In the genomic region with DNA sequence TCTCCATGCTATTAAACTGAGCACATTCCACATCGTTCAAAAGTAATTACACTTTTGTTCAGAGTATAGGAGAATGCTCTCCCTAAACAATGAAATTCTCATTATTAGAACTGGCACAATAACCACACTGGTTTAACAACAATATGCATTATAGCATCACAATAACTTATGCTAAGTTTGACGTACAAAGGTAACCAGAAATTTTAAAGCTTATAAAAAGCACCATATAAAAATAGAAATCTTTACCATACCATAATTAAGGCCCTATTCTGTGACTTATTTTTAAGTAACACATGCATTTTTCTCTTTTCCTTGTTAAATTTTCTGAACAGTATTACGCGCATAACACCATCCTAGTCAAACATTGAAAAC, we compare ENCODE assay signal across 23 cellular contexts.
"Had no signal": no experiment of that assay in that cellular context is flagged by ENCODE, and none has a peak within 500 bp of the region (broad histone marks: within the 10 kb centered on the region; RNA-seq: fewer than 3 reads in every experiment).

No MANE protein-coding gene starts in this region.

- DNase-seq: naive thymus-derived CD4-positive, alpha-beta T cell; natural killer cell; nucleus accumbens; pancreas; psoas muscle; right cardiac atrium; right lobe of liver; sigmoid colon; small intestine; stimulated activated CD4-positive, alpha-beta T cell treated with anti-CD3 and anti-CD28 coated beads, Interleukin-15, amount 100 ng/mL, for 24 hours; stimulated activated CD4-positive, alpha-beta T cell treated with anti-CD3 and anti-CD28 coated beads, Interleukin-2, amount 100 ng/mL, for 24 hours; stimulated activated CD4-positive, alpha-beta T cell treated with anti-CD3 and anti-CD28 coated beads, Interleukin-2, amount 100 ng/mL, for 48 hours; stimulated activated CD4-positive, alpha-beta T cell treated with anti-CD3 and anti-CD28 coated beads, Interleukin-4, amount 100 ng/mL, for 24 hours; stimulated activated naive B cell treated with anti-CD40 and anti-IgM and Interleukin-4, amounts not matched to agents 10 μg/mL and 1 μg/mL and 100 μg/mL, for 72 hours; stimulated activated naive CD4-positive, alpha-beta T cell treated with Interleukin-2 at 50 U/mL for 16 hours; stomach; thyroid gland; trophoblast cell; upper lobe of left lung; uterus had no signal

- H3K9me3 Mint-ChIP-seq: nephron; stimulated activated naive B cell treated with anti-CD40 and anti-IgM and Interleukin-4, amounts not matched to agents 10 μg/mL and 1 μg/mL and 100 μg/mL, for 72 hours; stimulated activated naive CD8-positive, alpha-beta T cell treated with anti-CD3 and anti-CD28 coated beads, Interleukin-15, Interleukin-2, amounts not matched to agents 100 ng/mL and 50 ng/mL, for 24 hours had no signal

- H3K36me3 Mint-ChIP-seq: naive thymus-derived CD4-positive, alpha-beta T cell; natural killer cell; stimulated activated effector memory CD8-positive, alpha-beta T cell treated with anti-CD3 and anti-CD28 coated beads, Interleukin-12 subunit alpha, Interleukin-12 subunit beta, amount 100 ng/mL, for 72 hours; stimulated activated naive B cell treated with anti-CD40 and anti-IgM and Interleukin-4, amounts not matched to agents 10 μg/mL and 1 μg/mL and 100 μg/mL, for 72 hours had no signal

- H3K27me3 Mint-ChIP-seq: naive thymus-derived CD4-positive, alpha-beta T cell; stimulated activated naive B cell treated with anti-CD40 and anti-IgM and Interleukin-4, amounts not matched to agents 10 μg/mL and 1 μg/mL and 100 μg/mL, for 72 hours; stimulated activated naive CD8-positive, alpha-beta T cell treated with anti-CD3 and anti-CD28 coated beads, Interleukin-15, Interleukin-2, amounts not matched to agents 100 ng/mL and 50 ng/mL, for 24 hours had no signal

- H3K4me3 Mint-ChIP-seq: naive thymus-derived CD4-positive, alpha-beta T cell; natural killer cell; nephron; stimulated activated effector memory CD8-positive, alpha-beta T cell treated with anti-CD3 and anti-CD28 coated beads, Interleukin-12 subunit alpha, Interleukin-12 subunit beta, amount 100 ng/mL, for 72 hours; stimulated activated naive B cell treated with anti-CD40 and anti-IgM and Interleukin-4, amounts not matched to agents 10 μg/mL and 1 μg/mL and 100 μg/mL, for 72 hours; stimulated activated naive CD8-positive, alpha-beta T cell treated with anti-CD3 and anti-CD28 coated beads, Interleukin-15, Interleukin-2, amounts not matched to agents 100 ng/mL and 50 ng/mL, for 24 hours had no signal

- H3K4me1 Mint-ChIP-seq: naive thymus-derived CD4-positive, alpha-beta T cell; natural killer cell; nephron; stimulated activated effector memory CD8-positive, alpha-beta T cell treated with anti-CD3 and anti-CD28 coated beads, Interleukin-12 subunit alpha, Interleukin-12 subunit beta, amount 100 ng/mL, for 72 hours; stimulated activated naive B cell treated with anti-CD40 and anti-IgM and Interleukin-4, amounts not matched to agents 10 μg/mL and 1 μg/mL and 100 μg/mL, for 72 hours had no signal

- H3K27ac Mint-ChIP-seq: naive thymus-derived CD4-positive, alpha-beta T cell; natural killer cell; nephron; stimulated activated effector memory CD8-positive, alpha-beta T cell treated with anti-CD3 and anti-CD28 coated beads, Interleukin-12 subunit alpha, Interleukin-12 subunit beta, amount 100 ng/mL, for 72 hours; stimulated activated naive B cell treated with anti-CD40 and anti-IgM and Interleukin-4, amounts not matched to agents 10 μg/mL and 1 μg/mL and 100 μg/mL, for 72 hours; stimulated activated naive CD8-positive, alpha-beta T cell treated with anti-CD3 and anti-CD28 coated beads, Interleukin-15, Interleukin-2, amounts not matched to agents 100 ng/mL and 50 ng/mL, for 24 hours had no signal
